ENCODE assay signal across 1 cellular context in the genomic region with DNA sequence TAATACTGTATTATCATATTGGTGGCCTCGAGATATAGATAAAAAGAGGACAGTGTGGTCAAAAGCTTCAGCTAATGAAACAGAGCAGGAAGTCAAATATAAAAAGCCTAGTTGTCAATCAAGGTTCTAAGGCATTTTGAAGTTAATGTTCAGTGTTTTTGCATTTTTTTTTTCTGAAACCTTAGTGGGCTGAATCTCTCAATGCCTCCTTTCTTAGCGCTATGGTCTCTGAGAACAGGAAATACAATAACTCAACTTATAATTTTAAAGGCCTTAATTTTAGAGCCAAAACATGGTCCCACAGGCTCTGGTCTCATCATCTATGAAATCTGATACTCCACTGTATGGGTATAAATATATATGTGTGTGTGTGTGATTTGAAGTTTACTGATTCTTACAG.
TF ChIP-seq lines count a peak whose summit lies in the region.

No MANE protein-coding gene starts in this region.

TF ChIP-seq in H1, 55 proteins besides CTCF, POLR2A, EP300 and RAD21:
- TF ChIP-seq HDAC2 (IDR thresholded peaks at IDR 0.05; ENCODE audit: borderline replicate concordance in 1 of 2, low read depth in 2 of 2, low read length in 2 of 2), result no peak
- no peak for TF ChIP-seq MAFK (IDR thresholded peaks at IDR 0.05; ENCODE audit: low read depth, low read length)
- TF ChIP-seq RNF2 (IDR thresholded peaks at IDR 0.05; ENCODE audit: borderline replicate concordance, low read depth, low read length, missing control alignments, poor library complexity, severe bottlenecking), result no peak
- no peak for TF ChIP-seq BRCA1 (IDR thresholded peaks at IDR 0.05; ENCODE audit: low read depth, low read length)
- no peak for TF ChIP-seq SRF (IDR thresholded peaks at IDR 0.05; ENCODE audit: low read depth, low read length)
- TF ChIP-seq TCF12 (IDR thresholded peaks at IDR 0.05; ENCODE audit: low read depth, low read length), result no peak
- TF ChIP-seq KDM4A (IDR thresholded peaks at IDR 0.05; ENCODE audit: low read depth, low read length, severe bottlenecking), result no peak
- TF ChIP-seq, protein P1, sequence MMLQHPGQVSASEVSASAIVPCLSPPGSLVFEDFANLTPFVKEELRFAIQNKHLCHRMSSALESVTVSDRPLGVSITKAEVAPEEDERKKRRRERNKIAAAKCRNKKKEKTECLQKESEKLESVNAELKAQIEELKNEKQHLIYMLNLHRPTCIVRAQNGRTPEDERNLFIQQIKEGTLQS (IDR thresholded peaks at IDR 0.05; ENCODE audit: insufficient read depth, low read depth, low read length), result no peak
- TF ChIP-seq BACH1 (IDR thresholded peaks at IDR 0.05; ENCODE audit: low read length), result no peak
- TF ChIP-seq, protein P2, sequence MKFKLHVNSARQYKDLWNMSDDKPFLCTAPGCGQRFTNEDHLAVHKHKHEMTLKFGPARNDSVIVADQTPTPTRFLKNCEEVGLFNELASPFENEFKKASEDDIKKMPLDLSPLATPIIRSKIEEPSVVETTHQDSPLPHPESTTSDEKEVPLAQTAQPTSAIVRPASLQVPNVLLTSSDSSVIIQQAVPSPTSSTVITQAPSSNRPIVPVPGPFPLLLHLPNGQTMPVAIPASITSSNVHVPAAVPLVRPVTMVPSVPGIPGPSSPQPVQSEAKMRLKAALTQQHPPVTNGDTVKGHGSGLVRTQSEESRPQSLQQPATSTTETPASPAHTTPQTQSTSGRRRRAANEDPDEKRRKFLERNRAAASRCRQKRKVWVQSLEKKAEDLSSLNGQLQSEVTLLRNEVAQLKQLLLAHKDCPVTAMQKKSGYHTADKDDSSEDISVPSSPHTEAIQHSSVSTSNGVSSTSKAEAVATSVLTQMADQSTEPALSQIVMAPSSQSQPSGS (IDR thresholded peaks at IDR 0.05; ENCODE audit: low read length), result no peak
- TF ChIP-seq, protein P3, sequence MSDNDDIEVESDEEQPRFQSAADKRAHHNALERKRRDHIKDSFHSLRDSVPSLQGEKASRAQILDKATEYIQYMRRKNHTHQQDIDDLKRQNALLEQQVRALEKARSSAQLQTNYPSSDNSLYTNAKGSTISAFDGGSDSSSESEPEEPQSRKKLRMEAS (IDR thresholded peaks at IDR 0.05), result no peak
TF ChIP-seq in H1: peak in this region for 0.
